Comparison of ENCODE assay signal across 8 cellular contexts in the genomic region with DNA sequence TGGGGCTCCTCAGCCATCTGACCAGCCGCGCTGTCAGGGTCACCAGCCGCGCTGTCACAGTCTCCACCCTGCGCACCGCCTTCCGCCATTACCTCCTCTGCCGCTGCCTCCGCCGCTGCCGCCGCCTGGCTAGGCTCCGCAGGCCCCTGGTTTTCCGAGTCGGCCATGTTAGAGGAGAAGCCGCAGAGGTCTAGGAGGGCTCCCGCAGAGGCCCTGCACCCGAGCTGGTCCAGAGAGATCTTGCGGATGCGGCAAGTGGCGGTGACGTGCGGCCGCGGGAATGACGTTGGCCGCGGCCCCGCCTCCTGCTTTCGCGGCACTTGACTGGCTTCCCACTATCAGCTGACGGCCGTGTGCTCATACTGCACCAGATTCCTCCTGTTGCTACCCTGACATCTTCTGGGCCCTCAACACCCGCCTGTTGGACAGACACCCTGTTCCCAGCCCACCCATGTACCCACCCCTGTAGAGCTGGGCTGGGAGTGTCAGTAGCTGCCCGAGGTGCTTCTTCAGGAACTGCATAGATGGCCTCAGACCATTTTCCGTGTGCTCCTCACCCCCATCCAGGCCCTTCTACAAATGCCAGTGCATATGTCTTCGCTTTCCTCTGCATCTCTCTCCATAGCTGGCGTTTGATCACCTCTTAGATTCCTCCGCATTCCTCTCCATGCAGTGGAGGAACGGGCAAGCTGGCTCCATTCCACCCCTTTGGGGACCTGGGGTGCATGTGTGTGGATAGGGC. TPM values are rescaled to one million over a fixed set of nuclear protein-coding genes. Genes with fewer than 3 reads are reported as not detected.
DNase-seq lines count a peak whose midpoint lies in the region; ATAC-seq, FAIRE-seq and TF ChIP-seq lines count a peak whose summit lies in the region.

A gene with protein sequence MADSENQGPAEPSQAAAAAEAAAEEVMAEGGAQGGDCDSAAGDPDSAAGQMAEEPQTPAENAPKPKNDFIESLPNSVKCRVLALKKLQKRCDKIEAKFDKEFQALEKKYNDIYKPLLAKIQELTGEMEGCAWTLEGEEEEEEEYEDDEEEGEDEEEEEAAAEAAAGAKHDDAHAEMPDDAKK (minus strand): TSS at position 242 of the 742 bp plus-strand sequence. CDS start 75 bp downstream, at position 167.

- H3K9me3 ChIP-seq in lower lobe of right lung = no peaks in the 10 kb centered on the region

- intact Hi-C loops in dorsolateral prefrontal cortex (cut with DNase I) = loop anchor here in 1 of 2 donors (5.0 to 10.0 kb wide), 2 partner anchors 105 to 407 kb away; a partner anchor contains a TSS
- intact Hi-C loops in lower lobe of right lung (cut with DNase I) = no loop called here

- no peak for TF ChIP-seq POLR2A in GM12891 (IDR thresholded peaks at IDR 0.05; ENCODE audit: low read depth, low read length)

- H3K4me1 ChIP-seq in lower lobe of right lung = no peaks in the 10 kb centered on the region

- TF ChIP-seq CTCF in dorsolateral prefrontal cortex (IDR thresholded peaks at IDR 0.05 in 54 of 56, conservative IDR thresholded peaks at IDR 0.05 in 2 of 56; ENCODE audit: low read depth in 1 of 56, partially characterized antibody in 56 of 56) (no peak), lower lobe of right lung (IDR thresholded peaks at IDR 0.05) (no peak)

- H3K27ac ChIP-seq in dorsolateral prefrontal cortex (peak within 1 kb of the TSS; percentile 28 to 94 (median 84)), lower lobe of right lung (peak within 1 kb of the TSS; percentile 47)

- peaks cover 12% of the 10 kb centered on the region for H3K36me3 ChIP-seq in lower lobe of right lung

- H3K27me3 ChIP-seq in dorsolateral prefrontal cortex = no peaks in the 10 kb centered on the region
- H3K27me3 ChIP-seq in lower lobe of right lung (ENCODE audit: low read depth) = no peaks in the 10 kb centered on the region

- DNase-seq in GM12891 (ENCODE audit: insufficient read length, low spot score) (peak; percentile 32), NCI-H1694 (lab: John Stamatoyannopoulos, UW) (peak; percentile 14), dorsolateral prefrontal cortex (peak; percentile 58 to 80 (median 74)), lower lobe of right lung (peak; percentile 75), UCSD-AML1 (lab: John Stamatoyannopoulos, UW; ENCODE audit: unreplicated experiment) (no peak)
- peak; percentile 61 to 71 for DNase-seq in activated CD4-positive, alpha-beta T cell treated with anti-CD3 and anti-CD28 coated beads, Interleukin-2, amount 50 U/mL, for 48 hours
- DNase-seq in stimulated activated CD4-positive, alpha-beta T cell treated with anti-CD3 and anti-CD28 coated beads, TNF-alpha, amount 100 ng/mL, for 24 hours (ENCODE audit: low read depth in 3 of 3) = peak; percentile 24 to 59 (median 35)

- ATAC-seq in HG02642 (IDR thresholded peaks at IDR 0.05; ENCODE audit: poor library complexity, unreplicated experiment) = peak; percentile 97
- peak; percentile 93 for ATAC-seq in lower lobe of right lung

- peak within 1 kb of the TSS; percentile 42 to 84 (median 67) for H3K4me3 ChIP-seq in dorsolateral prefrontal cortex
- peak within 1 kb of the TSS; percentile 62 for H3K4me3 ChIP-seq in lower lobe of right lung

- FAIRE-seq in GM12891 (lab: Jason Lieb, UNC) = peak; percentile 86

TF ChIP-seq in GM12891, 5 proteins besides CTCF, POLR2A, EP300 and RAD21:
- TF ChIP-seq PAX5 (IDR thresholded peaks at IDR 0.05; ENCODE audit: insufficient read depth, low read length, severe bottlenecking) (no peak), SPI1 (IDR thresholded peaks at IDR 0.05; ENCODE audit: low read depth, low read length) (no peak), TAF1 (IDR thresholded peaks at IDR 0.05; ENCODE audit: low read depth, low read length) (no peak)

RNA-seq across cellular contexts. Expression of the gene that starts here (rescaled TPM):
- 2.0 TPM for polyA plus RNA-seq in GM12891 (2012; ENCODE audit: low read depth, missing spikeins)
- 100 to 1,000 TPM in 54 of 120 experiments, 10 to 100 TPM in 66; 20.1 to 153 (median 95.5) TPM for total RNA-seq in dorsolateral prefrontal cortex
- total RNA-seq in lower lobe of right lung = 3.0 TPM
